ENCODE assay signal across 10 cellular contexts in genomic region chr17:41417576-41418015, GRCh38. TPM values are rescaled to one million over a fixed set of nuclear protein-coding genes. Genes with fewer than 3 reads are reported as not detected.
DNase-seq lines count a peak whose midpoint lies in the region; ATAC-seq and TF ChIP-seq lines count a peak whose summit lies in the region.
"Had no signal": no experiment of that assay in that cellular context is flagged by ENCODE, and none has a peak within 500 bp of the region (broad histone marks: within the 10 kb centered on the region; RNA-seq: fewer than 3 reads in every experiment).

No MANE protein-coding gene starts in this region.

- no peak overlapping the region for H3K4me3 Mint-ChIP-seq in mesothelial cell of epicardium

- H3K4me1 Mint-ChIP-seq in mesothelial cell of epicardium: peaks cover 53% of the 10 kb centered on the region

- in situ Hi-C loops in brain microvascular endothelial cell (cut with HindIII; ENCODE audit: low pct_ligation_motif_present, low sequenced_read_pairs): no loop called here

- H3K27ac ChIP-seq in brain microvascular endothelial cell: no peak overlapping the region
- H3K27ac ChIP-seq in substantia nigra (ENCODE audit: low read depth, low read length, poor library complexity, severe bottlenecking): no peak overlapping the region

- H3K27ac Mint-ChIP-seq in mesothelial cell of epicardium: peak overlapping the region; percentile 60

- peak; percentile 77 for DNase-seq in ELF-1 (ENCODE audit: low read depth, low spot score)
- DNase-seq in HT-29 (ENCODE audit: low spot score): peak; percentile 71
- DNase-seq in brain microvascular endothelial cell: no peak
- DNase-seq in mesothelial cell of epicardium (ENCODE audit: low spot score in 2 of 2, unreplicated experiment in 2 of 2): no peak
- DNase-seq in left ventricle myocardium superior: no peak
- no peak for DNase-seq in substantia nigra (lab: John Stamatoyannopoulos, UW)
- DNase-seq: KG1 had no signal

- no peaks in the 10 kb centered on the region for H3K36me3 ChIP-seq in brain microvascular endothelial cell (replicated peaks)

- H3K36me3 Mint-ChIP-seq in mesothelial cell of epicardium: no peaks in the 10 kb centered on the region

- no peaks in the 10 kb centered on the region for H3K27me3 ChIP-seq in brain microvascular endothelial cell (replicated peaks)

- no peaks in the 10 kb centered on the region for H3K27me3 Mint-ChIP-seq in mesothelial cell of epicardium (ENCODE audit: low read depth)

- H3K9me3 Mint-ChIP-seq in mesothelial cell of epicardium: no peaks in the 10 kb centered on the region

- no peak overlapping the region for H3K4me3 ChIP-seq in brain microvascular endothelial cell (ENCODE audit: low read depth, low read length)

- TF ChIP-seq CTCF in brain microvascular endothelial cell (IDR thresholded peaks at IDR 0.05; ENCODE audit: low read depth, low read length, missing control alignments) (peak; percentile 59), mesothelial cell of epicardium (IDR thresholded peaks at IDR 0.05; ENCODE audit: unreplicated experiment) (peak; percentile 38)

- intact Hi-C loops in left ventricle myocardium superior (cut with micrococcal nuclease): no loop called here

- ATAC-seq in left ventricle myocardium superior (no peak), GM19397 (IDR thresholded peaks at IDR 0.05; ENCODE audit: unreplicated experiment) (no peak)

RNA-seq across cellular contexts. Expression of gene KRT37, which starts 6.8 kb away (rescaled TPM):
- total RNA-seq in HT-29 (2014; rRNA removed; shearing (Covaris generic)): not detected in 2 replicates
- not detected in 3 replicates for total RNA-seq in mesothelial cell of epicardium
- not detected for total RNA-seq in left ventricle myocardium superior
- total RNA-seq: pulmonary artery endothelial cell, temporal lobe had no signal

RNA-seq across cellular contexts. Expression of gene KRT31, which starts 20.2 kb away (rescaled TPM):
- not detected in 2 replicates for total RNA-seq in HT-29 (2014; rRNA removed; shearing (Covaris generic))
- total RNA-seq in mesothelial cell of epicardium (not detected in 3 replicates), left ventricle myocardium superior (not detected)
- total RNA-seq: pulmonary artery endothelial cell had no signal

RNA-seq across cellular contexts. Expression of gene KRT38, which starts 23.2 kb away (rescaled TPM):
- not detected in 2 replicates for total RNA-seq in HT-29 (2014; rRNA removed; shearing (Covaris generic))
- total RNA-seq in mesothelial cell of epicardium: not detected in 3 replicates
- total RNA-seq in left ventricle myocardium superior: not detected
- total RNA-seq: pulmonary artery endothelial cell, temporal lobe had no signal

RNA-seq across cellular contexts. Expression of gene KRT34, which starts 35.5 kb away (rescaled TPM):
- not detected in 2 replicates for total RNA-seq in HT-29 (2014; rRNA removed; shearing (Covaris generic))
- total RNA-seq in mesothelial cell of epicardium (not detected in 3 replicates), left ventricle myocardium superior (not detected)
- total RNA-seq: pulmonary artery endothelial cell had no signal

RNA-seq across cellular contexts. Expression of gene KRT33B, which starts 48.0 kb away (rescaled TPM):
- total RNA-seq in HT-29 (2014; rRNA removed; shearing (Covaris generic)): not detected in 2 replicates
- total RNA-seq in mesothelial cell of epicardium: not detected in 3 replicates
- total RNA-seq in left ventricle myocardium superior: not detected
- total RNA-seq: pulmonary artery endothelial cell, temporal lobe had no signal

Comparison
In these comparisons a context has a peak if more than half of its experiments do, and no peak if none do; other contexts are left out.
1. DNase-seq: peak in ELF-1 (single experiment) and HT-29 (single experiment); none in brain microvascular endothelial cell (single experiment), mesothelial cell of epicardium (0 of 2), left ventricle myocardium superior (single experiment) and substantia nigra (0 of 49).